Comparison of ENCODE assay signal across 8 cellular contexts in genomic region chr14:88551094-88551870, GRCh38. TPM values are rescaled to one million over a fixed set of nuclear protein-coding genes. Genes with fewer than 3 reads are reported as not detected.
A peak's percentile ranks its signal among the peaks of the same experiment; 100 is the strongest.
DNase-seq lines count a peak whose midpoint lies in the region; ATAC-seq and TF ChIP-seq lines count a peak whose summit lies in the region.

No MANE protein-coding gene starts in this region.

- DNase-seq in DMS153 treated with DMSO at 0.1 percent for 48 hours (lab: John Stamatoyannopoulos, UW; ENCODE audit: unreplicated experiment) (peak; percentile 20), activated B cell treated with CpG ODN at 0.5 μM for 24 hours (peak; percentile 38), left colon (peak; percentile 82 to 86), Kasumi-1 (lab: John Stamatoyannopoulos, UW) (no peak), SJCRH30 (no peak)
- peak; percentile 43 to 55 for DNase-seq in stimulated activated CD4-positive, alpha-beta T cell treated with anti-CD3 and anti-CD28 coated beads, Interleukin-12 subunit alpha, Interleukin-12 subunit beta, amount 100 ng/mL, for 24 hours (ENCODE audit: low read depth in 2 of 2)

- peak overlapping the region; percentile 68 for H3K4me3 Mint-ChIP-seq in activated B cell treated with CpG ODN at 0.5 μM for 24 hours
- H3K4me3 Mint-ChIP-seq in dendritic cell treated with granulocyte-macrophage colony-stimulating factor and Interleukin-4, amounts not matched to agents 40 ng/mL and 50 ng/mL, for 4 days = peak overlapping the region; percentile 63

- peaks cover 13% of the 10 kb centered on the region for H3K4me1 ChIP-seq in HUES6 (ENCODE audit: control insufficient read depth, insufficient read depth, low read length)
- H3K4me1 ChIP-seq in SJCRH30 = peaks cover 44% of the 10 kb centered on the region

- H3K27me3 ChIP-seq in HUES6 (ENCODE audit: control insufficient read depth, insufficient read depth, low read length) (no peaks in the 10 kb centered on the region; the same call in 1 of the 2 replicates), SJCRH30 (no peaks in the 10 kb centered on the region)

- TF ChIP-seq CTCF in activated B cell treated with CpG ODN at 0.5 μM for 24 hours (IDR thresholded peaks at IDR 0.05) = no peak

- H3K4me1 Mint-ChIP-seq in activated B cell treated with CpG ODN at 0.5 μM for 24 hours = peaks cover 16% of the 10 kb centered on the region
- H3K4me1 Mint-ChIP-seq in dendritic cell treated with granulocyte-macrophage colony-stimulating factor and Interleukin-4, amounts not matched to agents 40 ng/mL and 50 ng/mL, for 4 days (ENCODE audit: low read depth) = peaks cover 6% of the 10 kb centered on the region

- H3K36me3 ChIP-seq in HUES6 (ENCODE audit: control insufficient read depth, insufficient read depth, low read length) = peaks cover 24% of the 10 kb centered on the region
- peaks cover 21% of the 10 kb centered on the region for H3K36me3 ChIP-seq in SJCRH30

- peak; percentile 56 for ATAC-seq in activated B cell treated with CpG ODN at 0.5 μM for 24 hours (ENCODE audit: low read depth)
- peak; percentile 69 for ATAC-seq in left colon

- POLR2A ChIA-PET in activated B cell treated with CpG ODN at 0.5 μM for 24 hours (lab: Charles Lee) = interaction anchor here (0.6 kb wide), 1 partner anchor 627 kb away, joined by 3 read pairs; no protein-coding TSS in a partner anchor

- H3K36me3 Mint-ChIP-seq in activated B cell treated with CpG ODN at 0.5 μM for 24 hours (ENCODE audit: low read depth) = no peaks in the 10 kb centered on the region
- no peaks in the 10 kb centered on the region for H3K36me3 Mint-ChIP-seq in dendritic cell treated with granulocyte-macrophage colony-stimulating factor and Interleukin-4, amounts not matched to agents 40 ng/mL and 50 ng/mL, for 4 days (ENCODE audit: low read depth)

- CTCF ChIA-PET in activated B cell treated with CpG ODN at 0.5 μM for 24 hours (lab: Charles Lee) = no interaction called here

- peak overlapping the region; percentile 89 for H3K4me3 ChIP-seq in HUES6 (ENCODE audit: low read depth, low read length)
- H3K4me3 ChIP-seq in SJCRH30 = no peak overlapping the region

- peak overlapping the region; percentile 65 for H3K9ac ChIP-seq in HUES6 (ENCODE audit: low read length)

- intact Hi-C loops in activated B cell treated with CpG ODN at 0.5 μM for 24 hours (cut with micrococcal nuclease) (no loop called here), left colon (cut with DNase I, micrococcal nuclease) (loop anchor here in 1 of 2 donors (5.0 kb wide), 1 partner anchor 59 kb away; no protein-coding TSS in a partner anchor)
- intact Hi-C loops in dendritic cell treated with granulocyte-macrophage colony-stimulating factor and Interleukin-4, amounts not matched to agents 40 ng/mL and 50 ng/mL, for 4 days (cut with micrococcal nuclease) = no loop called here

- no peaks in the 10 kb centered on the region for H3K9me3 ChIP-seq in HUES6 (ENCODE audit: control insufficient read depth, insufficient read depth, low read depth, low read length)
- no peaks in the 10 kb centered on the region for H3K9me3 ChIP-seq in SJCRH30 (replicated peaks)

- no peak overlapping the region for H3K27ac Mint-ChIP-seq in activated B cell treated with CpG ODN at 0.5 μM for 24 hours
- no peak overlapping the region for H3K27ac Mint-ChIP-seq in dendritic cell treated with granulocyte-macrophage colony-stimulating factor and Interleukin-4, amounts not matched to agents 40 ng/mL and 50 ng/mL, for 4 days

- peaks cover 36% of the 10 kb centered on the region for H3K27me3 Mint-ChIP-seq in activated B cell treated with CpG ODN at 0.5 μM for 24 hours
- H3K27me3 Mint-ChIP-seq in dendritic cell treated with granulocyte-macrophage colony-stimulating factor and Interleukin-4, amounts not matched to agents 40 ng/mL and 50 ng/mL, for 4 days = peaks cover 62% of the 10 kb centered on the region

- H3K27ac ChIP-seq in HUES6 (ENCODE audit: low read depth, low read length) = peak overlapping the region; percentile 31; the same call in 1 of the 2 replicates
- H3K27ac ChIP-seq in SJCRH30 = no peak overlapping the region

- no peaks in the 10 kb centered on the region for H3K9me3 Mint-ChIP-seq in activated B cell treated with CpG ODN at 0.5 μM for 24 hours
- no peaks in the 10 kb centered on the region for H3K9me3 Mint-ChIP-seq in dendritic cell treated with granulocyte-macrophage colony-stimulating factor and Interleukin-4, amounts not matched to agents 40 ng/mL and 50 ng/mL, for 4 days

RNA-seq across cellular contexts. Expression of gene PTPN21, which starts 3.5 kb away (rescaled TPM):
- 0.10 and 0.31 TPM in 2 replicates for total RNA-seq in activated B cell treated with CpG ODN at 0.5 μM for 24 hours
- total RNA-seq in left colon = 10 to 100 TPM; 31.8 to 36.8 TPM
- 12.6 and 13.7 TPM in 2 replicates for total RNA-seq in SJCRH30 (2014; rRNA removed; shearing (Covaris generic))

RNA-seq across cellular contexts. Expression of gene ZC3H14, which starts 11.6 kb away (rescaled TPM):
- total RNA-seq in activated B cell treated with CpG ODN at 0.5 μM for 24 hours (38.7 and 45.0 TPM in 2 replicates), left colon (10 to 100 TPM; 59.2 to 59.8 TPM)
- total RNA-seq in SJCRH30 (2014; rRNA removed; shearing (Covaris generic)) = 67.6 and 78.0 TPM in 2 replicates

Comparison
In these comparisons a context has a peak if more than half of its experiments do, and no peak if none do; other contexts are left out.
1. DNase-seq: peak in DMS153 treated with DMSO at 0.1 percent for 48 hours (single experiment), activated B cell treated with CpG ODN at 0.5 μM for 24 hours (single experiment), left colon (2 of 2) and stimulated activated CD4-positive, alpha-beta T cell treated with anti-CD3 and anti-CD28 coated beads, Interleukin-12 subunit alpha, Interleukin-12 subunit beta, amount 100 ng/mL, for 24 hours (2 of 2); none in Kasumi-1 (0 of 2) and SJCRH30 (0 of 2).
2. RNA of gene PTPN21, which starts 3.5 kb away (total RNA-seq): 31.8 to 36.8 TPM in left colon and 12.6 to 13.7 TPM in SJCRH30; 0.10 to 0.31 TPM in activated B cell treated with CpG ODN at 0.5 μM for 24 hours; every median in the first group is over 10 times any median in the second.